19 cellular contexts compared by ENCODE assay signal in the genomic region with DNA sequence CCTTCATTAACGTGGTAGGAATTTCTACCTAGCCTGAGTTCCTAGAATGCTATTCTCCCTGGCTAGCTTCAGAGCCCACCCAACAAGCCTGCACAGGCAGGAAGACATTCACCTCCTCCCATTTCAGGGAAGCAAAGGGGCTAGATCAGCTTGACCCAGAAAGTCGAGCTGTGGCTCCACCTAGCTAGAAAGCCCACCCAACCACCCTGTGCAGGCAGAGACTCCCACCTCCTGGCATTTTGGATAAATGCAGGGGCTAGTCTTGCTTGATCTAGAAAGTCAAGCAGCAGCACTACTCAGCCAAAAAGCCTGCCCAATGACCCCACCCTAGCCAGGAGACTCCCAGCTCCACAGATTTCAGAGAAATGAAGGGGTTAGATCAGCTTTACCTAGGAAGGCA.
DNase-seq lines count a peak whose midpoint lies in the region; TF ChIP-seq lines count a peak whose summit lies in the region.
"Had no signal": no experiment of that assay in that cellular context is flagged by ENCODE, and none has a peak within 500 bp of the region (broad histone marks: within the 10 kb centered on the region; RNA-seq: fewer than 3 reads in every experiment).

No MANE protein-coding gene starts in this region.

- no peak overlapping the region for H4K91ac ChIP-seq in H9 (ENCODE audit: insufficient read length, low read depth, low read length)

- no peaks in the 10 kb centered on the region for H3K79me1 ChIP-seq in H9 (ENCODE audit: insufficient read depth, low read depth, low read length, poor library complexity, severe bottlenecking)

- H3T11ph ChIP-seq in H9 (ENCODE audit: low read length): no peak overlapping the region

- peak; percentile 8 for DNase-seq in ELF-1 (ENCODE audit: low read depth, low spot score)
- DNase-seq in H9: peak; percentile 40
- peak; percentile 58 for DNase-seq in endodermal cell
- peak; percentile 14 for DNase-seq in neural progenitor cell (ENCODE audit: low spot score)
- DNase-seq in WERI-Rb-1: no peak
- no peak for DNase-seq in NCI-H2171 (lab: John Stamatoyannopoulos, UW)
- DNase-seq in NCI-H1092 treated with DMSO at 0.1 percent for 48 hours (lab: John Stamatoyannopoulos, UW): no peak
- DNase-seq: AML-193; BE2C; CD4-positive, alpha-beta T cell; CD8-positive, alpha-beta memory T cell; DMS 273 treated with DMSO at 0.1 percent for 48 hours; DMS79; EL; GF-D8; HCEC 1CT had no signal

- H2BK120ac ChIP-seq in H9 (ENCODE audit: low read depth, low read length, poor library complexity, severe bottlenecking): no peak overlapping the region

- H3K18ac ChIP-seq in H9 (ENCODE audit: insufficient read length, low read depth, low read length): no peak overlapping the region

- H3K9me3 Mint-ChIP-seq in H9 (peaks cover 16 to 18% of the 10 kb centered on the region in 2 experiments), endodermal cell (peaks cover 25% of the 10 kb centered on the region), neural progenitor cell (peaks cover 36% of the 10 kb centered on the region)

- H3F3A ChIP-seq in neural progenitor cell (ENCODE audit: low read depth): peaks cover 3% of the 10 kb centered on the region

- no peak overlapping the region for H3K27ac Mint-ChIP-seq in H9
- H3K27ac Mint-ChIP-seq in endodermal cell: no peak overlapping the region
- H3K27ac Mint-ChIP-seq in neural progenitor cell: no peak overlapping the region
- H3K27ac Mint-ChIP-seq: CD14-positive monocyte; CD4-positive, alpha-beta T cell; CD8-positive, alpha-beta memory T cell had no signal

- H2BK5ac ChIP-seq in H9 (ENCODE audit: insufficient read length, low read length): no peak overlapping the region

- H3K9ac ChIP-seq in H9 (ENCODE audit: extremely low read depth, insufficient read length, low read length): no peak overlapping the region
- H3K9ac ChIP-seq in endodermal cell (ENCODE audit: extremely low read depth, low read length, poor library complexity, severe bottlenecking): no peak overlapping the region
- H3K9ac ChIP-seq in neural progenitor cell: no peak overlapping the region
- H3K9ac ChIP-seq: BLaER1 treated with 17β-estradiol and CSF1 and Interleukin-3, amounts not matched to agents 10 nM and 100 nM had no signal

- no peak overlapping the region for H2BK20ac ChIP-seq in H9 (ENCODE audit: low read depth, low read length, poor library complexity, severe bottlenecking)

- no peak overlapping the region for H3K56ac ChIP-seq in H9 (ENCODE audit: insufficient read length, low read depth, low read length)

- H3K23ac ChIP-seq in H9 (ENCODE audit: insufficient read length, low read depth, low read length): no peak overlapping the region

- H2AK5ac ChIP-seq in H9 (ENCODE audit: insufficient read length, low read length): no peak overlapping the region

- H3K9me3 ChIP-seq in H9 (ENCODE audit: control insufficient read depth, low read depth, low read length) (no peaks in the 10 kb centered on the region), endodermal cell (ENCODE audit: control insufficient read depth, low read length) (peaks cover 43% of the 10 kb centered on the region), neural progenitor cell (ENCODE audit: low read depth) (no peaks in the 10 kb centered on the region), WERI-Rb-1 (ENCODE audit: severe bottlenecking) (peaks cover 18% of the 10 kb centered on the region)
- H3K9me3 ChIP-seq: BE2C had no signal

- no peak overlapping the region for H4K8ac ChIP-seq in H9 (replicated peaks; ENCODE audit: insufficient read length, low read depth, low read length)

- H3K4ac ChIP-seq in H9 (ENCODE audit: low read depth, low read length): no peak overlapping the region

- H3K27me3 ChIP-seq in H9 (ENCODE audit: insufficient read depth, low read length) (no peaks in the 10 kb centered on the region), endodermal cell (ENCODE audit: control insufficient read depth, insufficient read depth, low read length, poor library complexity, severe bottlenecking) (no peaks in the 10 kb centered on the region), neural progenitor cell (no peaks in the 10 kb centered on the region), WERI-Rb-1 (ENCODE audit: insufficient read depth, low read depth, severe bottlenecking) (no peaks in the 10 kb centered on the region)
- H3K27me3 ChIP-seq: BE2C; BLaER1 treated with 17β-estradiol and CSF1 and Interleukin-3, amounts not matched to agents 10 nM and 100 nM had no signal

- TF ChIP-seq CTCF in H9 (conservative IDR thresholded peaks at IDR 0.05) (peak; percentile 47), endodermal cell (conservative IDR thresholded peaks at IDR 0.05) (peak; percentile 74), neural progenitor cell (IDR thresholded peaks at IDR 0.05) (no peak), WERI-Rb-1 (IDR thresholded peaks at IDR 0.05; ENCODE audit: low read depth, low read length) (no peak)

- H3K27me3 Mint-ChIP-seq in H9 (ENCODE audit: low read depth) (no peaks in the 10 kb centered on the region; the same call in 1 of the 2 replicates), endodermal cell (ENCODE audit: insufficient read depth) (no peaks in the 10 kb centered on the region), neural progenitor cell (ENCODE audit: insufficient read depth, low read depth) (no peaks in the 10 kb centered on the region)

- no peak overlapping the region for H4K5ac ChIP-seq in H9 (ENCODE audit: insufficient read length, low read depth, low read length)

- H3K4me2 ChIP-seq in H9 (ENCODE audit: insufficient read depth, insufficient read length, low read length) (no peak overlapping the region), neural progenitor cell (no peak overlapping the region)
- H3K4me2 ChIP-seq: BLaER1 treated with 17β-estradiol and CSF1 and Interleukin-3, amounts not matched to agents 10 nM and 100 nM had no signal

- no peak overlapping the region for H2BK15ac ChIP-seq in H9 (ENCODE audit: low read depth, low read length)

- H2AFZ ChIP-seq in H9 (ENCODE audit: low read length): no peak overlapping the region
- no peak overlapping the region for H2AFZ ChIP-seq in neural progenitor cell (replicated peaks)

- H3K4me1 Mint-ChIP-seq in H9 (peaks cover 6 to 7% of the 10 kb centered on the region in 2 experiments), endodermal cell (peaks cover 23% of the 10 kb centered on the region), neural progenitor cell (peaks cover 18% of the 10 kb centered on the region)
- H3K4me1 Mint-ChIP-seq: CD14-positive monocyte; CD8-positive, alpha-beta memory T cell had no signal

- no peaks in the 10 kb centered on the region for H3K36me3 ChIP-seq in endodermal cell (ENCODE audit: control insufficient read depth, insufficient read depth, low read length)
- no peaks in the 10 kb centered on the region for H3K36me3 ChIP-seq in neural progenitor cell
- no peaks in the 10 kb centered on the region; the same call in 1 of the 2 replicates for H3K36me3 ChIP-seq in WERI-Rb-1
- H3K36me3 ChIP-seq: BE2C had no signal

- no peaks in the 10 kb centered on the region for H3K79me2 ChIP-seq in H9 (ENCODE audit: insufficient read depth, low read length)
- H3K79me2 ChIP-seq in neural progenitor cell (ENCODE audit: low read depth): no peaks in the 10 kb centered on the region

- H3K4me3 Mint-ChIP-seq in H9 (no peak overlapping the region), endodermal cell (no peak overlapping the region), neural progenitor cell (no peak overlapping the region)
- H3K4me3 Mint-ChIP-seq: CD14-positive monocyte; CD4-positive, alpha-beta T cell; CD8-positive, alpha-beta memory T cell had no signal

- H3K14ac ChIP-seq in H9 (ENCODE audit: insufficient read depth, low read length): no peak overlapping the region

- WGBS in H9 (ENCODE audit: extremely low coverage, insufficient read length, low lambda C conversion rate): no CpG with 5 or more reads among the region's 2 CpGs
- 87 to 100% methylated on average over 2 of the region's 2 CpGs for WGBS in endodermal cell (ENCODE audit: insufficient coverage in 1 of 2, insufficient read length in 1 of 2), 2 experiments

- peak overlapping the region; percentile 27 for H3K4me3 ChIP-seq in endodermal cell (ENCODE audit: low read length)
- no peak overlapping the region for H3K4me3 ChIP-seq in neural progenitor cell
- no peak overlapping the region for H3K4me3 ChIP-seq in WERI-Rb-1 (ENCODE audit: low read depth, low read length)

- H3K36me3 Mint-ChIP-seq in H9 (ENCODE audit: insufficient read depth in 1 of 3, low read depth in 3 of 3) (peaks cover 0 to 16% (median 2%) of the 10 kb centered on the region in 3 experiments; a peak in 4 of 7 replicates), endodermal cell (ENCODE audit: low read depth) (peaks cover 2% of the 10 kb centered on the region), neural progenitor cell (peaks cover 3% of the 10 kb centered on the region)
- H3K36me3 Mint-ChIP-seq: CD14-positive monocyte had no signal

- H3K27ac ChIP-seq in H9 (ENCODE audit: insufficient read length, low read depth, low read length) (no peak overlapping the region), endodermal cell (ENCODE audit: low read depth, low read length) (no peak overlapping the region), neural progenitor cell (no peak overlapping the region), WERI-Rb-1 (no peak overlapping the region)
- H3K27ac ChIP-seq: 22Rv1; BLaER1 treated with 17β-estradiol and CSF1 and Interleukin-3, amounts not matched to agents 10 nM and 100 nM had no signal

- no peaks in the 10 kb centered on the region for H3K4me1 ChIP-seq in H9 (ENCODE audit: insufficient read depth, low read length)
- no peaks in the 10 kb centered on the region for H3K4me1 ChIP-seq in endodermal cell (ENCODE audit: control insufficient read depth, insufficient read depth, low read length)
- H3K4me1 ChIP-seq in neural progenitor cell: peaks cover 19% of the 10 kb centered on the region
- H3K4me1 ChIP-seq: BE2C; BLaER1 treated with 17β-estradiol and CSF1 and Interleukin-3, amounts not matched to agents 10 nM and 100 nM had no signal

- no peaks in the 10 kb centered on the region for H3K23me2 ChIP-seq in H9 (ENCODE audit: insufficient read length, low read depth, low read length, poor library complexity, severe bottlenecking)

- H2BK12ac ChIP-seq in H9 (ENCODE audit: insufficient read length, low read depth, low read length): no peak overlapping the region

- H4K20me1 ChIP-seq in H9 (ENCODE audit: control insufficient read depth, insufficient read depth, insufficient read length) (no peaks in the 10 kb centered on the region), neural progenitor cell (ENCODE audit: low read depth) (no peaks in the 10 kb centered on the region)
- H4K20me1 ChIP-seq: BLaER1 treated with 17β-estradiol and CSF1 and Interleukin-3, amounts not matched to agents 10 nM and 100 nM had no signal

Comparison
In these comparisons a context has a peak if more than half of its experiments do, and no peak if none do; other contexts are left out.
1. DNase-seq: peak in ELF-1 (single experiment), H9 (single experiment), endodermal cell (single experiment) and neural progenitor cell (single experiment); none in WERI-Rb-1 (single experiment), NCI-H2171 (single experiment) and NCI-H1092 treated with DMSO at 0.1 percent for 48 hours (single experiment).
2. CTCF ChIP-seq: peak in H9 (single experiment) and endodermal cell (single experiment); none in neural progenitor cell (single experiment) and WERI-Rb-1 (single experiment).